1 cellular context compared by ENCODE assay signal in genomic region chr12:93005928-93006654, GRCh38.
TF ChIP-seq lines count a peak whose summit lies in the region.

No MANE protein-coding gene starts in this region.

TF ChIP-seq in H1, 55 proteins besides CTCF, POLR2A, EP300 and RAD21:
- TF ChIP-seq ATF3 (IDR thresholded peaks at IDR 0.05; ENCODE audit: insufficient read depth, low read depth, low read length) (no peak), KDM1A (IDR thresholded peaks at IDR 0.05; ENCODE audit: borderline replicate concordance, low read length) (no peak), ASH2L (IDR thresholded peaks at IDR 0.05; ENCODE audit: low read length) (no peak), FOSL1 (IDR thresholded peaks at IDR 0.05; ENCODE audit: insufficient read depth, low read depth, low read length) (no peak), CBX8 (IDR thresholded peaks at IDR 0.05; ENCODE audit: borderline replicate concordance, low read depth, low read length) (no peak), NRF1 (IDR thresholded peaks at IDR 0.05; ENCODE audit: low read depth, low read length) (no peak), EGR1 (IDR thresholded peaks at IDR 0.05; ENCODE audit: borderline replicate concordance, low read depth, low read length) (no peak), ATF2 (IDR thresholded peaks at IDR 0.05; ENCODE audit: low read length) (no peak), CHD2 (IDR thresholded peaks at IDR 0.05; ENCODE audit: low read length) (no peak), EZH2 (IDR thresholded peaks at IDR 0.05; ENCODE audit: low read depth, low read length, severe bottlenecking) (no peak), RNF2 (IDR thresholded peaks at IDR 0.05; ENCODE audit: borderline replicate concordance, low read depth, low read length, missing control alignments, poor library complexity, severe bottlenecking) (no peak), POLR2AphosphoS5 (IDR thresholded peaks at IDR 0.05; ENCODE audit: low read depth, low read length) (no peak), CBX5 (IDR thresholded peaks at IDR 0.05; ENCODE audit: low read depth, low read length) (no peak), RBBP5 (IDR thresholded peaks at IDR 0.05; ENCODE audit: borderline replicate concordance, low read depth, low read length) (no peak), MAFK (IDR thresholded peaks at IDR 0.05; ENCODE audit: low read depth, low read length) (no peak)
TF ChIP-seq in H1: peak in this region for 0.
